Comparison of ENCODE assay signal across 20 cellular contexts in genomic region chr21:37202221-37202805, GRCh38.
A peak's percentile ranks its signal among the peaks of the same experiment; 100 is the strongest.
DNase-seq lines count a peak whose midpoint lies in the region; ATAC-seq and TF ChIP-seq lines count a peak whose summit lies in the region.
"Had no signal": no experiment of that assay in that cellular context is flagged by ENCODE, and none has a peak within 500 bp of the region (broad histone marks: within the 10 kb centered on the region; RNA-seq: fewer than 3 reads in every experiment).

No MANE protein-coding gene starts in this region.

- DNase-seq in COLO829 (ENCODE audit: low spot score) (peak; percentile 74), GM23338 (ENCODE audit: low spot score) (no peak), WTC11 (ENCODE audit: low spot score) (no peak), NCI-H2081 treated with DMSO at 0.1 percent for 48 hours (lab: John Stamatoyannopoulos, UW) (no peak)
- DNase-seq in effector CD8-positive, alpha-beta T cell (lab: John Stamatoyannopoulos, UW): no peak
- DNase-seq: ACHN; AML-193; COR-L47; EL; HFFc6; Karpas-422; MM.1S; NCI-H1105; NCI-H1694; NCI-H226; NCI-H524 treated with DMSO at 0.1 percent for 48 hours; NK-92 treated with Interleukin-12 subunit alpha and Interleukin-12 subunit beta, amount 100 ng/mL, for 24 hours had no signal

- no peaks in the 10 kb centered on the region for H3K9me3 ChIP-seq in iPS-20b (ENCODE audit: insufficient read depth, low read depth, low read length)

- CTCF ChIA-PET in WTC11 (lab: Charles Lee): no interaction called here

- H3K27ac Mint-ChIP-seq in GM23338 (peak overlapping the region; percentile 35; the same call in 1 of the 2 replicates), WTC11 (no peak overlapping the region; the same call in 1 of the 2 replicates)
- H3K27ac Mint-ChIP-seq: HFFc6 had no signal

- H3K27me3 Mint-ChIP-seq in GM23338 (ENCODE audit: insufficient read depth, low read depth, poor library complexity): peaks cover 2% of the 10 kb centered on the region
- H3K27me3 Mint-ChIP-seq in WTC11 (ENCODE audit: low read depth): no peaks in the 10 kb centered on the region

- 0 out of 2 replicates have a peak overlapping the region, but pooled peaks have one; percentile 22 for H3K4me2 ChIP-seq in GM23338

- H4K20me1 ChIP-seq in GM23338 (replicated peaks; ENCODE audit: insufficient read depth): no peaks in the 10 kb centered on the region

- POLR2A ChIA-PET in WTC11 (lab: Charles Lee): no interaction called here

- no peak overlapping the region for H2AFZ ChIP-seq in GM23338

- no peak overlapping the region for H3K4me3 ChIP-seq in GM23338
- H3K4me3 ChIP-seq in iPS-20b (ENCODE audit: low read length): no peak overlapping the region

- no peaks in the 10 kb centered on the region for H3K9me2 ChIP-seq in GM23338 (ENCODE audit: insufficient read depth)

- H3K9ac ChIP-seq in iPS-20b (ENCODE audit: low read depth, low read length): 0 out of 2 replicates have a peak overlapping the region, but pooled peaks have one; percentile 7

- no peaks in the 10 kb centered on the region for H3F3A ChIP-seq in GM23338 (replicated peaks; ENCODE audit: low read depth)

- no peaks in the 10 kb centered on the region for H3K79me2 ChIP-seq in GM23338 (replicated peaks; ENCODE audit: insufficient read depth)

- H3K4me3 Mint-ChIP-seq in GM23338 (no peak overlapping the region), WTC11 (no peak overlapping the region)
- H3K4me3 Mint-ChIP-seq: CD14-positive monocyte, HFFc6 had no signal

- H3K27ac ChIP-seq in GM23338 (ENCODE audit: low read depth): no peak overlapping the region
- no peak overlapping the region for H3K27ac ChIP-seq in iPS-20b (ENCODE audit: low read length)

- peaks cover 13% of the 10 kb centered on the region for H3K4me1 Mint-ChIP-seq in GM23338
- H3K4me1 Mint-ChIP-seq in WTC11: peaks cover 13% of the 10 kb centered on the region

- no peak for TF ChIP-seq CTCF in GM23338 (conservative IDR thresholded peaks at IDR 0.05; ENCODE audit: low read depth in 2 of 2)
- TF ChIP-seq CTCF in WTC11 (IDR thresholded peaks at IDR 0.05): no peak

- peak; percentile 59; the same call in 2 of the 3 replicates for ATAC-seq in GM23338
- peak; percentile 56 for ATAC-seq in WTC11
- no peak for ATAC-seq in HG02610 (IDR thresholded peaks at IDR 0.05; ENCODE audit: unreplicated experiment)

- H3K36me3 ChIP-seq in GM23338 (ENCODE audit: insufficient read depth): no peaks in the 10 kb centered on the region
- H3K36me3 ChIP-seq in iPS-20b (ENCODE audit: insufficient read depth, low read depth, low read length): peaks cover 23% of the 10 kb centered on the region

- no peaks in the 10 kb centered on the region for H3K9me3 Mint-ChIP-seq in GM23338
- H3K9me3 Mint-ChIP-seq in WTC11: no peaks in the 10 kb centered on the region
- H3K9me3 Mint-ChIP-seq: CD14-positive monocyte, HFFc6 had no signal

- H3K4me1 ChIP-seq in GM23338 (ENCODE audit: insufficient read depth) (peaks cover 14% of the 10 kb centered on the region), iPS-20b (ENCODE audit: insufficient read depth, low read length) (peaks cover 6% of the 10 kb centered on the region; the same call in 1 of the 2 replicates)

- H3K27me3 ChIP-seq in GM23338 (ENCODE audit: insufficient read depth) (no peaks in the 10 kb centered on the region), iPS-20b (ENCODE audit: insufficient read depth, low read length) (no peaks in the 10 kb centered on the region)

- H3K36me3 Mint-ChIP-seq in GM23338 (ENCODE audit: low read depth) (no peaks in the 10 kb centered on the region; the same call in 2 of the 3 replicates), WTC11 (peaks cover 9% of the 10 kb centered on the region)

TF ChIP-seq in GM23338, 12 proteins besides CTCF, POLR2A, EP300 and RAD21 (continues in another document):
- TF ChIP-seq ZNF331 (CRISPR knock-in tag; IDR thresholded peaks at IDR 0.05; ENCODE audit: low read depth): no peak
- no peak for TF ChIP-seq STAT1 (IDR thresholded peaks at IDR 0.05; ENCODE audit: unreplicated experiment)
- no peak for TF ChIP-seq JUNB (IDR thresholded peaks at IDR 0.05; ENCODE audit: unreplicated experiment)

TF ChIP-seq in WTC11, 78 proteins besides CTCF, POLR2A, EP300 and RAD21:
- TF ChIP-seq CREB1 (CRISPR knock-in tag; IDR thresholded peaks at IDR 0.05) (no peak), TP53 (CRISPR knock-in tag; IDR thresholded peaks at IDR 0.05) (no peak), KAT7 (CRISPR knock-in tag; IDR thresholded peaks at IDR 0.05; ENCODE audit: borderline replicate concordance) (no peak), AR (CRISPR knock-in tag; IDR thresholded peaks at IDR 0.05) (no peak), ZNF317 (CRISPR knock-in tag; IDR thresholded peaks at IDR 0.05; ENCODE audit: borderline replicate concordance, low read depth) (no peak)
TF ChIP-seq in WTC11: peak in this region for 0.
